ENCODE assay signal across 9 cellular contexts in the genomic region with DNA sequence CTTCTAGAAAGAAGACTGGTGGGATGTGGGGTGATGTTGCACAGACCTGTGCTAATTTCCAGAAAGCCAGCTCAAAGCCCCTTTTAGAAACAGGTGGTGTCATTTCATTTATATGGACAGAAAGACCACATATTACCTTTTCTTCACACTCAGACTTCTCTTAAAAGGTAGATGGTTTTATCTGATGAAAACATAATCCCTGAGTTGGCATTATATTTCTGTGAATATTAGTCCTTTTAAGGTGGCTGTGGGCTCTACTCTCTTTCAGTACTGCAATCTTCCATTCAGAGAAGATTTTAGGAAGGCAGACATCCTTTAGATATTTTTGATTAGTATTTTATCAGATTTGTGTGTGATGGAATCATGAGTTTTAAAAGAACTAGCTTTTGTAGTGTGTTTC.
"Had no signal": no experiment of that assay in that cellular context is flagged by ENCODE, and none has a peak within 500 bp of the region (broad histone marks: within the 10 kb centered on the region; RNA-seq: fewer than 3 reads in every experiment).

No MANE protein-coding gene starts in this region.

- H3K27me3 Mint-ChIP-seq: IgD-negative memory B cell had no signal

- H3K9me3 Mint-ChIP-seq: GM23338, HFFc6 had no signal

- H2AFZ ChIP-seq: GM23338 had no signal

- H3K4me3 ChIP-seq: GM23338, HAP-1 had no signal

- H3K9me3 ChIP-seq: HAP-1 had no signal

- ATAC-seq: GM23338, HCT116 had no signal

- H3K27ac Mint-ChIP-seq: GM23338, HFFc6, IgD-negative memory B cell had no signal

- H3K4me2 ChIP-seq: GM23338 had no signal

- H3K27ac ChIP-seq: HL-60 had no signal

- H3K4me3 Mint-ChIP-seq: GM23338, HFFc6, IgD-negative memory B cell had no signal

- FAIRE-seq: H1 had no signal

- H3K36me3 ChIP-seq: HAP-1 had no signal

- DNase-seq: H7, HFFc6, KG1 had no signal
